Comparison of ENCODE assay signal across 8 cellular contexts in genomic region chr16:19085679-19086200, GRCh38. TPM values are rescaled to one million over a fixed set of nuclear protein-coding genes. Genes with fewer than 3 reads are reported as not detected.
A peak's percentile ranks its signal among the peaks of the same experiment; 100 is the strongest.
DNase-seq lines count a peak whose midpoint lies in the region; ATAC-seq, FAIRE-seq and TF ChIP-seq lines count a peak whose summit lies in the region.

No MANE protein-coding gene starts in this region.

- no peak overlapping the region for H4K91ac ChIP-seq in IMR-90 (ENCODE audit: insufficient read depth, low read depth, low read length)

- H2BK120ac ChIP-seq in IMR-90 (ENCODE audit: low read depth, low read length): no peak overlapping the region

- peak overlapping the region; percentile 86 for H2AFZ ChIP-seq in IMR-90 (replicated peaks; ENCODE audit: low read length, poor library complexity)

- no peak for TF ChIP-seq RAD21 in IMR-90 (IDR thresholded peaks at IDR 0.05; ENCODE audit: low read length)

- TF ChIP-seq CTCF in IMR-90 (conservative IDR thresholded peaks at IDR 0.05; ENCODE audit: low read depth, low read length) (no peak), adrenal gland (IDR thresholded peaks at IDR 0.05) (no peak)

- intact Hi-C loops in IMR-90 (cut with micrococcal nuclease): loop anchor here (1.0 to 5.0 kb wide), 6 partner anchors 28 to 437 kb away; partner anchors contain the start of genes CCP110, GDE1 and ITPRIPL2
- intact Hi-C loops in adrenal gland (cut with DNase I): loop anchor here (2.0 to 10.0 kb wide), 6 partner anchors 82 to 419 kb away; partner anchors contain the start of gene SYT17 (in 1 of the 2)

- no peaks in the 10 kb centered on the region for H3K9me1 ChIP-seq in IMR-90 (ENCODE audit: insufficient read depth, low read length)

- no peak overlapping the region for H2AK9ac ChIP-seq in IMR-90 (replicated peaks; ENCODE audit: low read depth, low read length, poor library complexity)

- no TSS peak for BruUV-seq in IMR-90 (replicated peaks; lab: Mats Ljungman, UMichigan)

- no peak overlapping the region for H2BK5ac ChIP-seq in IMR-90 (ENCODE audit: low read depth, low read length, poor library complexity, severe bottlenecking)

- no peak overlapping the region for H3K14ac ChIP-seq in IMR-90 (replicated peaks; ENCODE audit: low read depth, low read length)

- TF ChIP-seq POLR2A in IMR-90 (IDR thresholded peaks at IDR 0.05; ENCODE audit: low read depth, low read length): no peak
- TF ChIP-seq POLR2A in adrenal gland (IDR thresholded peaks at IDR 0.05): no peak
- TF ChIP-seq POLR2A in GM12892 (IDR thresholded peaks at IDR 0.05; ENCODE audit: low read depth, low read length): no peak

- H3K4ac ChIP-seq in IMR-90 (ENCODE audit: low read depth, low read length): no peak overlapping the region

- no peak overlapping the region for H3K4me3 ChIP-seq in BLaER1
- H3K4me3 ChIP-seq in IMR-90 (ENCODE audit: insufficient read depth, low read depth, low read length): no peak overlapping the region
- H3K4me3 ChIP-seq in adrenal gland: peak overlapping the region in 1 of 4 donors; percentile 55

- ATAC-seq in IMR-90 (ENCODE audit: low read depth): no peak

- H2AK5ac ChIP-seq in IMR-90 (ENCODE audit: low read depth, low read length): no peak overlapping the region

- H3K4me1 ChIP-seq in BLaER1: peaks cover 28% of the 10 kb centered on the region
- peaks cover 2% of the 10 kb centered on the region; the same call in 1 of the 2 replicates for H3K4me1 ChIP-seq in IMR-90 (ENCODE audit: control insufficient read depth, insufficient read depth, low read length)
- peaks cover 9 to 14% of the 10 kb centered on the region in 2 donors for H3K4me1 ChIP-seq in adrenal gland (replicated peaks in 1 of 2)

- no peak overlapping the region for H3K56ac ChIP-seq in IMR-90 (ENCODE audit: extremely low read depth, insufficient read depth, low read length)

- no peak overlapping the region for H3K23ac ChIP-seq in IMR-90 (ENCODE audit: low read depth, low read length)

- H3K79me1 ChIP-seq in IMR-90 (ENCODE audit: low read depth in 1 of 2, low read length in 2 of 2): no peaks in the 10 kb centered on the region

- H3K27me3 ChIP-seq in BLaER1 (peaks cover 6% of the 10 kb centered on the region; the same call in 1 of the 2 replicates), IMR-90 (ENCODE audit: control insufficient read depth, insufficient read depth, low read length) (no peaks in the 10 kb centered on the region), adrenal gland (no peaks in the 10 kb centered on the region)

- no peak overlapping the region for H2BK20ac ChIP-seq in IMR-90 (ENCODE audit: low read depth, low read length)

- H3K36me3 ChIP-seq in BLaER1 (peaks cover 10% of the 10 kb centered on the region), IMR-90 (ENCODE audit: control insufficient read depth, insufficient read depth, low read length) (no peaks in the 10 kb centered on the region), adrenal gland (replicated peaks in 1 of 2) (no peaks in the 10 kb centered on the region)

- H2BK15ac ChIP-seq in IMR-90 (ENCODE audit: low read depth, low read length): no peak overlapping the region

- in situ Hi-C loops in IMR-90 (cut with MboI; ENCODE audit: low sequenced_read_pairs): loop anchor here (5.0 kb wide), 2 partner anchors 292 to 417 kb away; no protein-coding TSS in a partner anchor

- H3K9me3 ChIP-seq in BLaER1 (peaks cover 7% of the 10 kb centered on the region), IMR-90 (ENCODE audit: control insufficient read depth, insufficient read depth, low read length) (no peaks in the 10 kb centered on the region), adrenal gland (replicated peaks in 1 of 3) (no peaks in the 10 kb centered on the region)

- no peak overlapping the region for H3K18ac ChIP-seq in IMR-90 (ENCODE audit: low read depth, low read length)

- H3K27ac ChIP-seq in BLaER1 (no peak overlapping the region), IMR-90 (ENCODE audit: insufficient read depth, low read length) (no peak overlapping the region), adrenal gland (no peak overlapping the region)

- no peak overlapping the region for H4K8ac ChIP-seq in IMR-90 (ENCODE audit: low read depth in 2 of 2, low read length in 2 of 2)

- FAIRE-seq in GM12892 (lab: Jason Lieb, UNC): no peak

- 20% methylated on average over 2 of the region's 8 CpGs; no CpG with 5 or more reads in 1 of the 2 experiments for WGBS in IMR-90 (ENCODE audit: extremely low coverage in 2 of 2, insufficient read length in 1 of 2), 2 experiments
- WGBS in adrenal gland, 4 donors: 34 to 64% (median 41%) methylated on average over 7 to 8 of the region's 8 CpGs

- H4K20me1 ChIP-seq in BLaER1 (no peaks in the 10 kb centered on the region), IMR-90 (ENCODE audit: insufficient read depth, low read length) (no peaks in the 10 kb centered on the region)

- no peak overlapping the region for H4K5ac ChIP-seq in IMR-90 (ENCODE audit: low read depth, low read length)

- H3K9ac ChIP-seq in BLaER1 (peak overlapping the region; percentile 19; the same call in 1 of the 2 replicates), IMR-90 (ENCODE audit: low read depth, low read length) (no peak overlapping the region)

- dilution Hi-C loops in IMR-90 (cut with HindIII; ENCODE audit: low sequenced_read_pairs, unreplicated experiment): no loop called here

- CTCF ChIA-PET in IMR-90 (lab: Yijun Ruan, JAX): interaction anchor here (0.6 to 2.1 kb wide), 13 partner anchors 15 to 1603 kb away, joined by 3 to 7 read pairs (median 3); partner anchors contain the start of gene ITPRIPL2

- H3K4me2 ChIP-seq in BLaER1: peak overlapping the region; percentile 84
- no peak overlapping the region for H3K4me2 ChIP-seq in IMR-90 (ENCODE audit: low read depth, low read length)

- POLR2A ChIA-PET in IMR-90 (lab: Charles Lee; ENCODE audit: unreplicated experiment): no interaction called here

- DNase-seq in IMR-90 (no peak), adrenal gland (peak in 6 of 7 donors; percentile 27 to 58 (median 46)), mesenteric fat pad (ENCODE audit: low spot score) (peak; percentile 43), GM19240 (ENCODE audit: insufficient read length, low spot score) (no peak), SHP77 treated with DMSO at 0.1 percent for 48 hours (lab: John Stamatoyannopoulos, UW) (no peak), 8988T (no peak), GM12892 (ENCODE audit: insufficient read length) (no peak)

TF ChIP-seq in IMR-90, 13 proteins besides CTCF, POLR2A, EP300 and RAD21:
- TF ChIP-seq CHD1 (IDR thresholded peaks at IDR 0.05; ENCODE audit: low read depth, low read length) (no peak), FOS (IDR thresholded peaks at IDR 0.05; ENCODE audit: low read depth, low read length) (no peak), RFX5 (IDR thresholded peaks at IDR 0.05; ENCODE audit: low read depth, low read length) (no peak), NFE2L2 (IDR thresholded peaks at IDR 0.05; ENCODE audit: low read depth, low read length) (no peak), MXI1 (IDR thresholded peaks at IDR 0.05; ENCODE audit: borderline replicate concordance, low read depth, low read length) (no peak), CEBPB (IDR thresholded peaks at IDR 0.05; ENCODE audit: low read depth, low read length) (no peak)
- TF ChIP-seq, protein P1, sequence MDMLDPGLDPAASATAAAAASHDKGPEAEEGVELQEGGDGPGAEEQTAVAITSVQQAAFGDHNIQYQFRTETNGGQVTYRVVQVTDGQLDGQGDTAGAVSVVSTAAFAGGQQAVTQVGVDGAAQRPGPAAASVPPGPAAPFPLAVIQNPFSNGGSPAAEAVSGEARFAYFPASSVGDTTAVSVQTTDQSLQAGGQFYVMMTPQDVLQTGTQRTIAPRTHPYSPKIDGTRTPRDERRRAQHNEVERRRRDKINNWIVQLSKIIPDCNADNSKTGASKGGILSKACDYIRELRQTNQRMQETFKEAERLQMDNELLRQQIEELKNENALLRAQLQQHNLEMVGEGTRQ (IDR thresholded peaks at IDR 0.05; ENCODE audit: low read depth, low read length): no peak
TF ChIP-seq in IMR-90: peak in this region for 0.

RNA-seq across cellular contexts. Expression of gene COQ7, which starts 18.3 kb away (rescaled TPM):
- total RNA-seq in IMR-90 (2012; rRNA removed) (10.9 and 15.0 TPM in 2 replicates), adrenal gland (10 to 100 TPM; 15.7 to 39.7 (median 27.8) TPM), mesenteric fat pad (11.3 TPM)
- polyA plus RNA-seq in IMR-90 (2012; rRNA removed) (9.4 and 13.6 TPM in 2 replicates), adrenal gland (10 to 100 TPM; 14.9 to 23.0 (median 16.2) TPM)
- polyA plus RNA-seq in IMR-90 (2012; cell fraction: cytosol; rRNA removed): 9.4 and 10.0 TPM in 2 replicates
- polyA plus RNA-seq in IMR-90 (2012; cell fraction: nucleus; rRNA removed; ENCODE audit: low replicate concordance): 5.1 and 17.6 TPM in 2 replicates
- 11.4 TPM for polyA plus RNA-seq in GM12892 (2012; ENCODE audit: missing spikeins)

RNA-seq across cellular contexts. Expression of gene ITPRIPL2, which starts 28.0 kb away (rescaled TPM):
- total RNA-seq in IMR-90 (2012; rRNA removed) (11.1 and 15.0 TPM in 2 replicates), adrenal gland (100 to 1,000 TPM in 1 of 8 donors, 10 to 100 TPM in 7; 42.7 to 121 (median 59.6) TPM), mesenteric fat pad (89.8 TPM)
- polyA plus RNA-seq in IMR-90 (2012; rRNA removed) (9.2 and 10.1 TPM in 2 replicates), adrenal gland (10 to 100 TPM in 1 of 3 donors, 1 to 10 TPM in 2; 7.7 to 15.5 (median 8.9) TPM)
- 5.2 and 16.1 TPM in 2 replicates for polyA plus RNA-seq in IMR-90 (2012; cell fraction: cytosol; rRNA removed)
- polyA plus RNA-seq in IMR-90 (2012; cell fraction: nucleus; rRNA removed; ENCODE audit: low replicate concordance): 6.1 and 13.7 TPM in 2 replicates
- 1.7 TPM for polyA plus RNA-seq in GM12892 (2012; ENCODE audit: missing spikeins)

Comparison
In these comparisons a context has a peak if more than half of its experiments do, and no peak if none do; other contexts are left out.
1. DNase-seq: peak in adrenal gland (6 of 7) and mesenteric fat pad (single experiment); none in IMR-90 (single experiment), GM19240 (single experiment), SHP77 treated with DMSO at 0.1 percent for 48 hours (single experiment), 8988T (single experiment) and GM12892 (single experiment).